12 cellular contexts compared by ENCODE assay signal in genomic region chr15:59678620-59679019, GRCh38.
"Had no signal": no experiment of that assay in that cellular context is flagged by ENCODE, and none has a peak within 500 bp of the region (broad histone marks: within the 10 kb centered on the region; RNA-seq: fewer than 3 reads in every experiment).

No MANE protein-coding gene starts in this region.

- DNase-seq: activated CD4-positive, alpha-beta T cell treated with anti-CD3 and anti-CD28 coated beads for 4 hours; activated naive CD4-positive, alpha-beta T cell treated with anti-CD3 and anti-CD28 coated beads, Interleukin-2, amount 50 U/mL, for 16 hours; heart right ventricle; left ventricle myocardium inferior; mesendoderm; sigmoid colon; SK-N-SH; stimulated activated CD4-positive, alpha-beta T cell treated with anti-CD3 and anti-CD28 coated beads, Interleukin-2, amount 100 ng/mL, for 24 hours; stimulated activated naive CD4-positive, alpha-beta T cell; substantia nigra; transverse colon had no signal

- ATAC-seq: heart right ventricle, Right ventricle myocardium inferior had no signal

- H3K4me3 ChIP-seq: heart right ventricle, left ventricle myocardium inferior, sigmoid colon, transverse colon had no signal
